In genomic region chr20:16423311-16424212, GRCh38 we compare ENCODE assay signal across 22 cellular contexts.
DNase-seq lines count a peak whose midpoint lies in the region; ATAC-seq and TF ChIP-seq lines count a peak whose summit lies in the region.
"Had no signal": no experiment of that assay in that cellular context is flagged by ENCODE, and none has a peak within 500 bp of the region (broad histone marks: within the 10 kb centered on the region; RNA-seq: fewer than 3 reads in every experiment).

No MANE protein-coding gene starts in this region.

- no peak for TF ChIP-seq CTCF in foreskin fibroblast (IDR thresholded peaks at IDR 0.05; ENCODE audit: low read depth, low read length)

- no peak overlapping the region for H3K4me3 Mint-ChIP-seq in stimulated activated effector memory CD8-positive, alpha-beta T cell treated with anti-CD3 and anti-CD28 coated beads, Interleukin-12 subunit alpha, Interleukin-12 subunit beta, amount 100 ng/mL, for 72 hours
- H3K4me3 Mint-ChIP-seq: CD8-positive, alpha-beta T cell; T-helper 17 cell had no signal

- H3K4me1 Mint-ChIP-seq in stimulated activated effector memory CD8-positive, alpha-beta T cell treated with anti-CD3 and anti-CD28 coated beads, Interleukin-12 subunit alpha, Interleukin-12 subunit beta, amount 100 ng/mL, for 72 hours, result no peaks in the 10 kb centered on the region
- H3K4me1 Mint-ChIP-seq: T-helper 17 cell had no signal

- peak; percentile 13 for ATAC-seq in stimulated activated effector memory CD8-positive, alpha-beta T cell treated with anti-CD3 and anti-CD28 coated beads, Interleukin-12 subunit alpha, Interleukin-12 subunit beta, amount 100 ng/mL, for 72 hours
- ATAC-seq in HG03521 (IDR thresholded peaks at IDR 0.05; ENCODE audit: unreplicated experiment) (no peak), HG02678 (IDR thresholded peaks at IDR 0.05; ENCODE audit: unreplicated experiment) (no peak)
- ATAC-seq: CD8-positive, alpha-beta T cell; esophagus mucosa; T-helper 17 cell had no signal

- H3K36me3 Mint-ChIP-seq in stimulated activated effector memory CD8-positive, alpha-beta T cell treated with anti-CD3 and anti-CD28 coated beads, Interleukin-12 subunit alpha, Interleukin-12 subunit beta, amount 100 ng/mL, for 72 hours, result peaks cover 5% of the 10 kb centered on the region

- no peak overlapping the region for H3K27ac Mint-ChIP-seq in stimulated activated effector memory CD8-positive, alpha-beta T cell treated with anti-CD3 and anti-CD28 coated beads, Interleukin-12 subunit alpha, Interleukin-12 subunit beta, amount 100 ng/mL, for 72 hours
- H3K27ac Mint-ChIP-seq: CD8-positive, alpha-beta T cell; progenitor cell of endocrine pancreas; T-helper 17 cell had no signal

- H3K9me3 Mint-ChIP-seq in stimulated activated effector memory CD8-positive, alpha-beta T cell treated with anti-CD3 and anti-CD28 coated beads, Interleukin-12 subunit alpha, Interleukin-12 subunit beta, amount 100 ng/mL, for 72 hours, result no peaks in the 10 kb centered on the region
- H3K9me3 Mint-ChIP-seq: CD8-positive, alpha-beta T cell had no signal

- DNase-seq in DMS53 (lab: John Stamatoyannopoulos, UW) (peak; percentile 38), DMS53 treated with DMSO at 0.1 percent for 48 hours (lab: John Stamatoyannopoulos, UW; ENCODE audit: unreplicated experiment) (no peak), RPMI7951 (ENCODE audit: low read depth) (peak; percentile 49), foreskin fibroblast (peak; percentile 7 to 8), NCI-H82 treated with DMSO at 0.1 percent for 48 hours (lab: John Stamatoyannopoulos, UW; ENCODE audit: unreplicated experiment) (no peak)
- no peak for DNase-seq in stimulated activated effector memory CD8-positive, alpha-beta T cell treated with anti-CD3 and anti-CD28 coated beads, Interleukin-12 subunit alpha, Interleukin-12 subunit beta, amount 100 ng/mL, for 72 hours (ENCODE audit: low spot score in 2 of 2)
- DNase-seq: activated CD8-positive, alpha-beta memory T cell treated with anti-CD3 and anti-CD28 coated beads for 24 hours; activated T-cell treated with anti-CD3 and anti-CD28 coated beads, Interleukin-2, amount 50 U/mL, for 1 hour; CD8-positive, alpha-beta T cell; cortex of kidney; KG1; MV-4-11; NCI-H524 treated with DMSO at 0.1 percent for 48 hours; RPMI8226; stomach; T-helper 17 cell; transverse colon had no signal

- no peak overlapping the region for H3K4me3 ChIP-seq in foreskin fibroblast (ENCODE audit: low read depth in 1 of 2, low read length in 2 of 2)
- H3K4me3 ChIP-seq: breast epithelium, stomach, transverse colon had no signal

Comparison
In these comparisons a context has a peak if more than half of its experiments do, and no peak if none do; other contexts are left out.
1. DNase-seq: peak in DMS53 (single experiment), RPMI7951 (single experiment) and foreskin fibroblast (2 of 2); none in DMS53 treated with DMSO at 0.1 percent for 48 hours (single experiment), stimulated activated effector memory CD8-positive, alpha-beta T cell treated with anti-CD3 and anti-CD28 coated beads, Interleukin-12 subunit alpha, Interleukin-12 subunit beta, amount 100 ng/mL, for 72 hours (0 of 2) and NCI-H82 treated with DMSO at 0.1 percent for 48 hours (single experiment).